Comparison of ENCODE assay signal across 33 cellular contexts in the genomic region with DNA sequence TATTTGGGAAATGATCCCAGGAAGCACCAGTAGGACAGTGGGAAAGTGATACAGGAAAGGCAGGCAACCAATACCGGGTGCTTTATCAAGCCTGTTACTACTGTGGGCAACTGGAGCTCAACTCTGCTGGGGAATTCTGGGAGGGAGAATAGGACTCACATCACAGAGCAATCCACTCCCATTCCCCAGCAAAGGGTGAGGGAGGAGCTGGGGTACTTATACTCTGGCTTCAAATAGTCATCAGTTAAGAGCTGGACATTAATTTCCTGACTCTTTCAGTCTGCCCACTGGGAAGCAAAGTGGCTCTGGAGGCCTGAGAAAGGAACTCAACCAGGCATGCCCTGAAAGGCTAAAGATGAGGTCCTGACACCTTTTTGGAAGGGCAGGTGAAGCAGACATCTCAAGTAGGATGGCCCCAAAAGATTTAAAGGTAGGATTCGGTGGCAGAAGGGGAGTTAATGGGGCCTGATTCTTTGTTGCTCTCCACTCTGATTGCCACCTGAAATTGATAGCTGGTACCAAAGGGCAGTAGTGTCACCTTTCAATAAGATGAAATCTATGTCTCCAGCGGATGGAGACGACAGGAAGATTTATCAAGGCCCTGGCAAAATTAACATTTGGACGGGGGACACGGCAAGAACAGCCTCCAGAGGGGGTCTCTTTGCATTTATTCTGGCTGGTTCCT. TPM values are rescaled to one million over a fixed set of nuclear protein-coding genes. Genes with fewer than 3 reads are reported as not detected.
"Had no signal": no experiment of that assay in that cellular context is flagged by ENCODE, and none has a peak within 500 bp of the region (broad histone marks: within the 10 kb centered on the region; RNA-seq: fewer than 3 reads in every experiment).

No MANE protein-coding gene starts in this region.

- H3K4me3 Mint-ChIP-seq: activated CD4-positive, alpha-beta memory T cell treated with anti-CD3 and anti-CD28 coated beads for 36 hours; activated CD4-positive, alpha-beta T cell treated with anti-CD3 and anti-CD28 coated beads for 36 hours; activated CD4-positive, alpha-beta T cell treated with anti-CD3 and anti-CD28 coated beads, Interleukin-2, amount 10 ng/mL, durations not matched to agents 24 days and 14 days; activated CD8-positive, alpha-beta memory T cell treated with anti-CD3 and anti-CD28 coated beads, Interleukin-2, amount 10 ng/mL, durations not matched to agents 7 days and 5 days; activated CD8-positive, alpha-beta T cell treated with anti-CD3 and anti-CD28 coated beads, Interleukin-2, amount 10 ng/mL, durations not matched to agents 7 days and 5 days; activated naive CD4-positive, alpha-beta T cell treated with anti-CD3 and anti-CD28 coated beads for 36 hours; activated naive CD4-positive, alpha-beta T cell treated with anti-CD3 and anti-CD28 coated beads, Interleukin-2, amount 50 U/mL, for 24 hours; activated naive CD8-positive, alpha-beta T cell treated with anti-CD3 and anti-CD28 coated beads for 36 hours; activated naive CD8-positive, alpha-beta T cell treated with anti-CD3 and anti-CD28 coated beads, Interleukin-2, amount 50 U/mL, for 24 hours; activated T-helper 1 cell treated with anti-CD3 and anti-CD28 coated beads, Interleukin-12 subunit alpha, Interleukin-12 subunit beta, Interleukin-2, Interleukin-4 antibody, amounts not matched to agents 30 ng/mL and 10 ng/mL and 1 ng/mL, durations not matched to agents 14 hours and 24 hours and 36 hours; effector memory CD8-positive, alpha-beta T cell had no signal

- H3K4me1 Mint-ChIP-seq: activated CD4-positive, alpha-beta T cell treated with anti-CD3 and anti-CD28 coated beads for 36 hours; activated CD4-positive, alpha-beta T cell treated with anti-CD3 and anti-CD28 coated beads, Interleukin-2, amount 10 ng/mL, durations not matched to agents 24 days and 14 days; activated CD8-positive, alpha-beta memory T cell treated with anti-CD3 and anti-CD28 coated beads, Interleukin-2, amount 10 ng/mL, durations not matched to agents 7 days and 5 days; activated naive CD4-positive, alpha-beta T cell treated with anti-CD3 and anti-CD28 coated beads, Interleukin-2, amount 50 U/mL, for 24 hours; activated naive CD8-positive, alpha-beta T cell treated with anti-CD3 and anti-CD28 coated beads for 36 hours; activated naive CD8-positive, alpha-beta T cell treated with anti-CD3 and anti-CD28 coated beads, Interleukin-2, amount 50 U/mL, for 24 hours had no signal

- H3K27ac ChIP-seq: adrenal gland, body of pancreas, esophagus muscularis mucosa, foreskin keratinocyte, gastrocnemius medialis had no signal

- DNase-seq: activated CD4-positive, alpha-beta memory T cell treated with anti-CD3 and anti-CD28 coated beads for 36 hours; activated CD4-positive, alpha-beta T cell treated with anti-CD3 and anti-CD28 coated beads for 36 hours; activated CD4-positive, alpha-beta T cell treated with anti-CD3 and anti-CD28 coated beads, Interleukin-2, amount 10 ng/mL, durations not matched to agents 24 days and 14 days; activated CD4-positive, CD25-positive, alpha-beta regulatory T cell; activated CD4-positive, CD25-positive, alpha-beta regulatory T cell treated with anti-CD3 and anti-CD28 coated beads, Interleukin-2, amount 50 U/mL, for 72 hours; activated CD8-positive, alpha-beta memory T cell treated with anti-CD3 and anti-CD28 coated beads, Interleukin-2, amount 10 ng/mL, durations not matched to agents 7 days and 5 days; activated CD8-positive, alpha-beta memory T cell treated with anti-CD3 and anti-CD28 coated beads, Interleukin-2, amount 50 U/mL, for 4 hours; activated CD8-positive, alpha-beta T cell treated with anti-CD3 and anti-CD28 coated beads, Interleukin-2, amount 10 ng/mL, durations not matched to agents 7 days and 5 days; activated effector memory CD4-positive, alpha-beta T cell treated with anti-CD3 and anti-CD28 coated beads, Interleukin-2, amount 50 U/mL, for 16 hours; activated naive CD4-positive, alpha-beta T cell treated with anti-CD3 and anti-CD28 coated beads for 36 hours; activated naive CD8-positive, alpha-beta T cell treated with anti-CD3 and anti-CD28 coated beads for 36 hours; activated naive CD8-positive, alpha-beta T cell treated with anti-CD3 and anti-CD28 coated beads, Interleukin-2, amount 50 U/mL, for 24 hours; activated T-cell treated with anti-CD3 and anti-CD28 coated beads, Interleukin-2, amount 50 U/mL, for 1 hour; activated T-cell treated with anti-CD3 and anti-CD28 coated beads, Interleukin-2, amount 50 U/mL, for 48 hours; adrenal gland; amygdala; aorta; body of pancreas; caudate nucleus; cortex of kidney; dermis blood vessel endothelial cell; effector CD4-positive, alpha-beta T cell; effector memory CD8-positive, alpha-beta T cell; foreskin keratinocyte; gastrocnemius medialis; T-helper 2 cell had no signal

- H3K4me3 ChIP-seq: adrenal gland, body of pancreas, esophagus muscularis mucosa, gastrocnemius medialis had no signal

- H3K27ac Mint-ChIP-seq: activated CD4-positive, alpha-beta memory T cell treated with anti-CD3 and anti-CD28 coated beads for 36 hours; activated CD4-positive, alpha-beta T cell treated with anti-CD3 and anti-CD28 coated beads for 36 hours; activated CD4-positive, alpha-beta T cell treated with anti-CD3 and anti-CD28 coated beads, Interleukin-2, amount 10 ng/mL, durations not matched to agents 24 days and 14 days; activated CD8-positive, alpha-beta memory T cell treated with anti-CD3 and anti-CD28 coated beads, Interleukin-2, amount 10 ng/mL, durations not matched to agents 7 days and 5 days; activated CD8-positive, alpha-beta T cell treated with anti-CD3 and anti-CD28 coated beads, Interleukin-2, amount 10 ng/mL, durations not matched to agents 7 days and 5 days; activated naive CD4-positive, alpha-beta T cell treated with anti-CD3 and anti-CD28 coated beads for 36 hours; activated naive CD4-positive, alpha-beta T cell treated with anti-CD3 and anti-CD28 coated beads, Interleukin-2, amount 50 U/mL, for 24 hours; activated naive CD8-positive, alpha-beta T cell treated with anti-CD3 and anti-CD28 coated beads for 36 hours; activated naive CD8-positive, alpha-beta T cell treated with anti-CD3 and anti-CD28 coated beads, Interleukin-2, amount 50 U/mL, for 24 hours; activated T-helper 1 cell treated with anti-CD3 and anti-CD28 coated beads, Interleukin-12 subunit alpha, Interleukin-12 subunit beta, Interleukin-2, Interleukin-4 antibody, amounts not matched to agents 30 ng/mL and 10 ng/mL and 1 ng/mL, durations not matched to agents 14 hours and 24 hours and 36 hours; activated T-helper 2 cell treated with anti-CD3 and anti-CD28 coated beads, Interferon-gamma antibody, Interleukin-2, Interleukin-4, amounts not matched to agents 10 μg/mL and 5 μg/mL and 100 μg/mL, durations not matched to agents 14 hours and 24 hours and 36 hours; effector memory CD8-positive, alpha-beta T cell had no signal

- H3K36me3 ChIP-seq: adrenal gland, esophagus muscularis mucosa, gastrocnemius medialis had no signal

- H3K9me3 Mint-ChIP-seq: activated CD4-positive, alpha-beta memory T cell treated with anti-CD3 and anti-CD28 coated beads for 36 hours; activated CD4-positive, alpha-beta T cell treated with anti-CD3 and anti-CD28 coated beads, Interleukin-2, amount 10 ng/mL, durations not matched to agents 24 days and 14 days; activated naive CD4-positive, alpha-beta T cell treated with anti-CD3 and anti-CD28 coated beads for 36 hours; activated naive CD4-positive, alpha-beta T cell treated with anti-CD3 and anti-CD28 coated beads, Interleukin-2, amount 50 U/mL, for 24 hours; activated naive CD8-positive, alpha-beta T cell treated with anti-CD3 and anti-CD28 coated beads for 36 hours; activated naive CD8-positive, alpha-beta T cell treated with anti-CD3 and anti-CD28 coated beads, Interleukin-2, amount 50 U/mL, for 24 hours; activated T-helper 1 cell treated with anti-CD3 and anti-CD28 coated beads, Interleukin-12 subunit alpha, Interleukin-12 subunit beta, Interleukin-2, Interleukin-4 antibody, amounts not matched to agents 30 ng/mL and 10 ng/mL and 1 ng/mL, durations not matched to agents 14 hours and 24 hours and 36 hours; activated T-helper 2 cell treated with anti-CD3 and anti-CD28 coated beads, Interferon-gamma antibody, Interleukin-2, Interleukin-4, amounts not matched to agents 10 μg/mL and 5 μg/mL and 100 μg/mL, durations not matched to agents 14 hours and 24 hours and 36 hours; effector memory CD8-positive, alpha-beta T cell had no signal

- H3K27me3 ChIP-seq: gastrocnemius medialis had no signal

- ATAC-seq: activated CD4-positive, alpha-beta T cell treated with anti-CD3 and anti-CD28 coated beads for 36 hours; activated CD8-positive, alpha-beta T cell treated with anti-CD3 and anti-CD28 coated beads, Interleukin-2, amount 10 ng/mL, durations not matched to agents 7 days and 5 days; activated naive CD8-positive, alpha-beta T cell treated with anti-CD3 and anti-CD28 coated beads, Interleukin-2, amount 50 U/mL, for 24 hours; body of pancreas; effector memory CD8-positive, alpha-beta T cell; gastrocnemius medialis had no signal

- H3K36me3 Mint-ChIP-seq: activated CD4-positive, alpha-beta memory T cell treated with anti-CD3 and anti-CD28 coated beads for 36 hours; activated CD8-positive, alpha-beta memory T cell treated with anti-CD3 and anti-CD28 coated beads, Interleukin-2, amount 10 ng/mL, durations not matched to agents 7 days and 5 days; activated naive CD4-positive, alpha-beta T cell treated with anti-CD3 and anti-CD28 coated beads, Interleukin-2, amount 50 U/mL, for 24 hours; activated naive CD8-positive, alpha-beta T cell treated with anti-CD3 and anti-CD28 coated beads for 36 hours had no signal

- H3K9me3 ChIP-seq: adrenal gland, body of pancreas, esophagus muscularis mucosa, gastrocnemius medialis had no signal

- H3K4me1 ChIP-seq: adrenal gland, esophagus muscularis mucosa, foreskin keratinocyte had no signal

RNA-seq across cellular contexts. Expression of gene CDH22, which starts 17.6 kb away (rescaled TPM):
- total RNA-seq: activated CD4-positive, alpha-beta memory T cell treated with anti-CD3 and anti-CD28 coated beads for 36 hours; activated CD4-positive, alpha-beta T cell treated with anti-CD3 and anti-CD28 coated beads for 36 hours; activated CD4-positive, alpha-beta T cell treated with anti-CD3 and anti-CD28 coated beads, Interleukin-2, amount 10 ng/mL, durations not matched to agents 24 days and 14 days; activated CD8-positive, alpha-beta memory T cell treated with anti-CD3 and anti-CD28 coated beads for 36 hours; activated CD8-positive, alpha-beta memory T cell treated with anti-CD3 and anti-CD28 coated beads, Interleukin-2, amount 10 ng/mL, durations not matched to agents 7 days and 5 days; activated CD8-positive, alpha-beta T cell treated with anti-CD3 and anti-CD28 coated beads, Interleukin-2, amount 10 ng/mL, durations not matched to agents 7 days and 5 days; activated T-helper 1 cell treated with anti-CD3 and anti-CD28 coated beads, Interleukin-12 subunit alpha, Interleukin-12 subunit beta, Interleukin-2, Interleukin-4 antibody, amounts not matched to agents 30 ng/mL and 10 ng/mL and 1 ng/mL, durations not matched to agents 14 hours and 24 hours and 36 hours; activated T-helper 2 cell treated with anti-CD3 and anti-CD28 coated beads, Interferon-gamma antibody, Interleukin-2, Interleukin-4, amounts not matched to agents 10 μg/mL and 5 μg/mL and 100 μg/mL, durations not matched to agents 14 hours and 24 hours and 36 hours; aorta; chondrocyte; dermis blood vessel endothelial cell; foreskin keratinocyte; T-helper 1 cell treated with Interleukin-12 subunit alpha and Interleukin-12 subunit beta and Interleukin-4 antibody, amounts not matched to agents 30 ng/mL and 1 ng/mL, for 36 hours had no signal
